15 cellular contexts compared by ENCODE assay signal in genomic region chr7:104137971-104138370, GRCh38.
DNase-seq lines count a peak whose midpoint lies in the region; ATAC-seq and TF ChIP-seq lines count a peak whose summit lies in the region.
"Had no signal": no experiment of that assay in that cellular context is flagged by ENCODE, and none has a peak within 500 bp of the region (broad histone marks: within the 10 kb centered on the region; RNA-seq: fewer than 3 reads in every experiment).

No MANE protein-coding gene starts in this region.

- ATAC-seq in GM18909 (IDR thresholded peaks at IDR 0.05; ENCODE audit: poor library complexity, unreplicated experiment) (no peak), HG02588 (IDR thresholded peaks at IDR 0.05; ENCODE audit: unreplicated experiment) (no peak)
- ATAC-seq: activated T-cell treated with anti-CD3 and anti-CD28 coated beads, Interleukin-2, amount 50 U/mL, for 4 hours had no signal

- H3K27me3 ChIP-seq in AG04450 (ENCODE audit: control insufficient read depth, insufficient read depth, low read length) (no peaks in the 10 kb centered on the region), transverse colon (no peaks in the 10 kb centered on the region)
- H3K27me3 ChIP-seq: upper lobe of left lung had no signal

- H3K4me3 ChIP-seq in AG04450 (ENCODE audit: low read depth, low read length) (no peak overlapping the region), transverse colon (no peak overlapping the region)
- H3K4me3 ChIP-seq: left ventricle myocardium inferior, upper lobe of left lung had no signal

- H3K9me3 ChIP-seq in AG04450 (ENCODE audit: control insufficient read depth, insufficient read depth, low read length) (no peaks in the 10 kb centered on the region), transverse colon (no peaks in the 10 kb centered on the region)
- H3K9me3 ChIP-seq: left ventricle myocardium inferior, upper lobe of left lung had no signal

- WGBS in transverse colon (ENCODE audit: low coverage in 1 of 2), 2 donors = 89 to 100% methylated on average over 3 to 7 of the region's 7 CpGs

- H3K27ac ChIP-seq in AG04450 (ENCODE audit: low read depth, low read length) (no peak overlapping the region), transverse colon (no peak overlapping the region)
- H3K27ac ChIP-seq: left ventricle myocardium inferior, upper lobe of left lung had no signal

- no peak for TF ChIP-seq EP300 in transverse colon (IDR thresholded peaks at IDR 0.05; ENCODE audit: low read depth)

- peaks cover 0 to 12% (median 4%) of the 10 kb centered on the region in 4 donors for H3K36me3 ChIP-seq in transverse colon

- peaks cover 6% of the 10 kb centered on the region for H3K4me1 Mint-ChIP-seq in chondrocyte (ENCODE audit: low read depth)
- H3K4me1 Mint-ChIP-seq: nephron progenitor cell had no signal

- H3K4me1 ChIP-seq in transverse colon = no peaks in the 10 kb centered on the region
- H3K4me1 ChIP-seq: upper lobe of left lung had no signal

- in situ Hi-C loops in transverse colon (cut with MboI; ENCODE audit: low pct_ligation_motif_present in 1 of 4, low pct_unique_long_range_greater_than_20kb in 1 of 4, low sequenced_read_pairs in 3 of 4) = no loop called here

- peaks cover 4% of the 10 kb centered on the region for H3K9me3 Mint-ChIP-seq in chondrocyte (ENCODE audit: low read depth)
- H3K9me3 Mint-ChIP-seq: activated T-cell treated with anti-CD3 and anti-CD28 coated beads, Interleukin-2, amount 50 U/mL, for 4 hours; nephron progenitor cell had no signal

- no peak overlapping the region for H3K27ac Mint-ChIP-seq in chondrocyte (ENCODE audit: unreplicated experiment)

- H3K4me3 Mint-ChIP-seq in chondrocyte (ENCODE audit: unreplicated experiment) = no peak overlapping the region
- H3K4me3 Mint-ChIP-seq: activated T-cell treated with anti-CD3 and anti-CD28 coated beads, Interleukin-2, amount 50 U/mL, for 4 hours; nephron progenitor cell had no signal

- DNase-seq in AG04450 (ENCODE audit: low read depth, low spot score) = peak; percentile 29
- peak; percentile 11 for DNase-seq in HS-5 (ENCODE audit: low read depth)
- DNase-seq in chondrocyte (ENCODE audit: low spot score) = no peak
- peak; percentile 25 for DNase-seq in kidney glomerular epithelial cell (lab: John Stamatoyannopoulos, UW)
- no peak for DNase-seq in epidermal melanocyte (ENCODE audit: insufficient read length, low spot score)
- DNase-seq in transverse colon = no peak
- DNase-seq: activated CD4-positive, alpha-beta T cell treated with anti-CD3 and anti-CD28 coated beads for 1 hour; activated T-cell treated with anti-CD3 and anti-CD28 coated beads, Interleukin-2, amount 50 U/mL, for 4 hours; DMS79; Kasumi-1; left ventricle myocardium inferior; nephron progenitor cell; upper lobe of left lung had no signal

- TF ChIP-seq POLR2A in transverse colon (IDR thresholded peaks at IDR 0.05) = no peak

- intact Hi-C loops in transverse colon (cut with DNase I; ENCODE audit: low total_unique reads) = no loop called here

- TF ChIP-seq CTCF in AG04450 (IDR thresholded peaks at IDR 0.05; ENCODE audit: low read depth, low read length) (no peak), chondrocyte (IDR thresholded peaks at IDR 0.05) (peak; percentile 11), transverse colon (IDR thresholded peaks at IDR 0.05) (no peak)

- POLR2A ChIA-PET in AG04450 (lab: Yijun Ruan, JAX) = interaction anchor here (1.0 kb wide), 1 partner anchor 825 kb away, joined by 5 read pairs; no protein-coding TSS in a partner anchor

- CTCF ChIA-PET in AG04450 (lab: Charles Lee) = interaction anchor here (0.9 to 1.8 kb wide), 4 partner anchors 12 to 563 kb away, joined by 3 to 6 read pairs (median 4); no protein-coding TSS in a partner anchor

- H3K27me3 Mint-ChIP-seq in chondrocyte (ENCODE audit: low read depth) = no peaks in the 10 kb centered on the region

- H3K36me3 Mint-ChIP-seq in chondrocyte (ENCODE audit: low read depth) = peaks cover 11% of the 10 kb centered on the region

Comparison
In these comparisons a context has a peak if more than half of its experiments do, and no peak if none do; other contexts are left out.
1. DNase-seq: peak in AG04450 (single experiment), HS-5 (single experiment) and kidney glomerular epithelial cell (single experiment); none in chondrocyte (single experiment), epidermal melanocyte (single experiment) and transverse colon (single experiment).